19 cellular contexts compared by ENCODE assay signal in the genomic region with DNA sequence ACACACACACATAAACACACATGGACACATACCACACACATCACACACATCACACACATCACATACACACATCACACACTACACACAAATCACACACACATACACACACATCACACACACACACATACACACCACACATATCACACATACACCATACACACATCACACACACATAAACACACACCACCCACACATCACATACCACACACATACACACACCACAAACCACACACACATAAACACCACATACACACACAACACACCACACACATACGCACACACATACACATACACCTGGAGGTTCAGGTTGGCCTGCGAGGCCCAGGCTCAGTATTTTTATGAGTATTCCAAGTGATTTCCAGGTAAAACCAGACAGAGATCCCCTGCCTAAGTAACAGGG.
"Had no signal": no experiment of that assay in that cellular context is flagged by ENCODE, and none has a peak within 500 bp of the region (broad histone marks: within the 10 kb centered on the region; RNA-seq: fewer than 3 reads in every experiment).

No MANE protein-coding gene starts in this region.

- ATAC-seq: foreskin keratinocyte, psoas muscle had no signal

- H3K27ac ChIP-seq: epithelial cell of prostate, esophagus squamous epithelium, foreskin keratinocyte, left ventricle myocardium inferior, lower lobe of right lung, neural progenitor cell, psoas muscle, spleen, tibial nerve had no signal

- FAIRE-seq: endometrium, keratinocyte had no signal

- H3K4me3 ChIP-seq: esophagus squamous epithelium, left ventricle myocardium inferior, lower lobe of right lung, neural progenitor cell, psoas muscle, spleen, tibial nerve had no signal

- H3K4me2 ChIP-seq: neural progenitor cell had no signal

- H2AFZ ChIP-seq: neural progenitor cell had no signal

- DNase-seq: effector memory CD4-positive, alpha-beta T cell; esophagus squamous epithelium; foreskin keratinocyte; immature natural killer cell; left ventricle myocardium inferior; lower lobe of right lung; midbrain; occipital lobe; psoas muscle; retina; spleen; stimulated activated CD4-positive, alpha-beta T cell treated with anti-CD3 and anti-CD28 coated beads, Interleukin-15, amount 100 ng/mL, for 24 hours; stimulated activated CD4-positive, alpha-beta T cell treated with anti-CD3 and anti-CD28 coated beads, Interleukin-1b, Interleukin-23, amount 100 ng/mL, for 48 hours; stimulated activated CD4-positive, alpha-beta T cell treated with anti-CD3 and anti-CD28 coated beads, Interleukin-4, amount 100 ng/mL, for 24 hours had no signal

- H3K27me3 ChIP-seq: foreskin keratinocyte, neural progenitor cell, tibial nerve had no signal

- H3K36me3 ChIP-seq: esophagus squamous epithelium, left ventricle myocardium inferior, lower lobe of right lung, neural progenitor cell, spleen, tibial nerve had no signal

- H3K9ac ChIP-seq: neural progenitor cell had no signal

- H3K9me3 ChIP-seq: esophagus squamous epithelium, left ventricle myocardium inferior, lower lobe of right lung, psoas muscle, spleen, tibial nerve had no signal

- H3K4me1 ChIP-seq: esophagus squamous epithelium, foreskin keratinocyte, lower lobe of right lung, neural progenitor cell, psoas muscle, spleen had no signal
